1 cellular context compared by ENCODE assay signal in the genomic region with DNA sequence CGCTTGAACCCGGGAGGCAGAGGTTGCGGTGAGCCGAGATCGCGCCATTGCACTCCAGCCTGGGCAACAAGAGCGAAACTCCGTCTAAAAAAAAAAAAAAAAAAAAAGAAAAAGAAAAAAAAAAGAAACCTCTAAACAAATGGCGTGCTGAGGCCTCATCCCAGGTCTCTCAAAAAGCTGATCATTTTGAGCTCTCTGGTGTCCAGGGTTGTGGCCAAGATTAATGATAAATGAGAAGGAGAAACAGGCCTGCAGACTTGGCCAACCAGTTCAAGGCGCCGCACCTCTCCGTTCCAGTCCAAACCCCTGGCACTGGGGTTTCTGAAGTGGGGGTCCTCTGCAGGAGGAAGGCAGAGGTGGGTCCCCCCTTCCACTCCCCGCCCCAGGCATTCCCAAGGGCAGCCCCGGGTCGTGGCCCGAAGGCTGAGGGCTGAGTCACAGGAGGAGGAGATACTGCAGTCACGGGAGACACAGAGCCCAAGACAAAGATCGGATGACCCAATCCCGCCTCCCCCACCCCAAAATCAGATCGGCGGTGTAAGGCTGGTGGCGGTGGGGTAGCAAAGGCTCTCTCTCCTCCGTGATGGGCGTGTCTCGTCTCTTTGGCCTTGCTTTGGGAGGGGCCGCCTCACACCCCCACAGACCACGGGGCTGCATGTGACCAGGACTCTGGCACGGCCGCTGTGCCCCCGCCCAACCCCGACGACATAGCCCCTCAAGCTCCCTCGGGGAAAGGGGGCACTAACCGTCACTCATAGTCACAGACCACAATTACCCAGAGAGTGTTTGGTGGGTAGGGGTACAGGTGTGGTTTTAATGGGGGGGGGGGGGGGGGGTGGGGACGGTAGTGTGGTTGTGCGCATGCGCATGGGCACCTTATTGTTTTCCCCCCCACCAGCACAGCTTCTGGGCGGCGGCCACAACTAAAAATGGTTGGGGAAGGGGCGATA.
TF ChIP-seq lines count a peak whose summit lies in the region.

No MANE protein-coding gene starts in this region.

TF ChIP-seq in HEK293, 187 proteins besides CTCF, POLR2A, EP300 and RAD21 (continued from another document and continues in another):
- TF ChIP-seq, protein P1, sequence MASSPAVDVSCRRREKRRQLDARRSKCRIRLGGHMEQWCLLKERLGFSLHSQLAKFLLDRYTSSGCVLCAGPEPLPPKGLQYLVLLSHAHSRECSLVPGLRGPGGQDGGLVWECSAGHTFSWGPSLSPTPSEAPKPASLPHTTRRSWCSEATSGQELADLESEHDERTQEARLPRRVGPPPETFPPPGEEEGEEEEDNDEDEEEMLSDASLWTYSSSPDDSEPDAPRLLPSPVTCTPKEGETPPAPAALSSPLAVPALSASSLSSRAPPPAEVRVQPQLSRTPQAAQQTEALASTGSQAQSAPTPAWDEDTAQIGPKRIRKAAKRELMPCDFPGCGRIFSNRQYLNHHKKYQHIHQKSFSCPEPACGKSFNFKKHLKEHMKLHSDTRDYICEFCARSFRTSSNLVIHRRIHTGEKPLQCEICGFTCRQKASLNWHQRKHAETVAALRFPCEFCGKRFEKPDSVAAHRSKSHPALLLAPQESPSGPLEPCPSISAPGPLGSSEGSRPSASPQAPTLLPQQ (tag by site-specific recombination; IDR thresholded peaks at IDR 0.05) = peak; percentile 87
- TF ChIP-seq, protein P2, sequence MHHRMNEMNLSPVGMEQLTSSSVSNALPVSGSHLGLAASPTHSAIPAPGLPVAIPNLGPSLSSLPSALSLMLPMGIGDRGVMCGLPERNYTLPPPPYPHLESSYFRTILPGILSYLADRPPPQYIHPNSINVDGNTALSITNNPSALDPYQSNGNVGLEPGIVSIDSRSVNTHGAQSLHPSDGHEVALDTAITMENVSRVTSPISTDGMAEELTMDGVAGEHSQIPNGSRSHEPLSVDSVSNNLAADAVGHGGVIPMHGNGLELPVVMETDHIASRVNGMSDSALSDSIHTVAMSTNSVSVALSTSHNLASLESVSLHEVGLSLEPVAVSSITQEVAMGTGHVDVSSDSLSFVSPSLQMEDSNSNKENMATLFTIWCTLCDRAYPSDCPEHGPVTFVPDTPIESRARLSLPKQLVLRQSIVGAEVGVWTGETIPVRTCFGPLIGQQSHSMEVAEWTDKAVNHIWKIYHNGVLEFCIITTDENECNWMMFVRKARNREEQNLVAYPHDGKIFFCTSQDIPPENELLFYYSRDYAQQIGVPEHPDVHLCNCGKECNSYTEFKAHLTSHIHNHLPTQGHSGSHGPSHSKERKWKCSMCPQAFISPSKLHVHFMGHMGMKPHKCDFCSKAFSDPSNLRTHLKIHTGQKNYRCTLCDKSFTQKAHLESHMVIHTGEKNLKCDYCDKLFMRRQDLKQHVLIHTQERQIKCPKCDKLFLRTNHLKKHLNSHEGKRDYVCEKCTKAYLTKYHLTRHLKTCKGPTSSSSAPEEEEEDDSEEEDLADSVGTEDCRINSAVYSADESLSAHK (tag by site-specific recombination; IDR thresholded peaks at IDR 0.05) = no peak
- TF ChIP-seq ZBTB20 (tag by site-specific recombination; IDR thresholded peaks at IDR 0.05) = no peak
- no peak for TF ChIP-seq ZNF10 (tag by site-specific recombination; IDR thresholded peaks at IDR 0.05)
- TF ChIP-seq, protein P3, sequence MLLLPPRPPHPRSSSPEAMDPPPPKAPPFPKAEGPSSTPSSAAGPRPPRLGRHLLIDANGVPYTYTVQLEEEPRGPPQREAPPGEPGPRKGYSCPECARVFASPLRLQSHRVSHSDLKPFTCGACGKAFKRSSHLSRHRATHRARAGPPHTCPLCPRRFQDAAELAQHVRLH (tag by site-specific recombination; IDR thresholded peaks at IDR 0.05) = 0 out of 2 replicates have a peak, but pooled peaks have one; percentile 28
- TF ChIP-seq, protein P4, sequence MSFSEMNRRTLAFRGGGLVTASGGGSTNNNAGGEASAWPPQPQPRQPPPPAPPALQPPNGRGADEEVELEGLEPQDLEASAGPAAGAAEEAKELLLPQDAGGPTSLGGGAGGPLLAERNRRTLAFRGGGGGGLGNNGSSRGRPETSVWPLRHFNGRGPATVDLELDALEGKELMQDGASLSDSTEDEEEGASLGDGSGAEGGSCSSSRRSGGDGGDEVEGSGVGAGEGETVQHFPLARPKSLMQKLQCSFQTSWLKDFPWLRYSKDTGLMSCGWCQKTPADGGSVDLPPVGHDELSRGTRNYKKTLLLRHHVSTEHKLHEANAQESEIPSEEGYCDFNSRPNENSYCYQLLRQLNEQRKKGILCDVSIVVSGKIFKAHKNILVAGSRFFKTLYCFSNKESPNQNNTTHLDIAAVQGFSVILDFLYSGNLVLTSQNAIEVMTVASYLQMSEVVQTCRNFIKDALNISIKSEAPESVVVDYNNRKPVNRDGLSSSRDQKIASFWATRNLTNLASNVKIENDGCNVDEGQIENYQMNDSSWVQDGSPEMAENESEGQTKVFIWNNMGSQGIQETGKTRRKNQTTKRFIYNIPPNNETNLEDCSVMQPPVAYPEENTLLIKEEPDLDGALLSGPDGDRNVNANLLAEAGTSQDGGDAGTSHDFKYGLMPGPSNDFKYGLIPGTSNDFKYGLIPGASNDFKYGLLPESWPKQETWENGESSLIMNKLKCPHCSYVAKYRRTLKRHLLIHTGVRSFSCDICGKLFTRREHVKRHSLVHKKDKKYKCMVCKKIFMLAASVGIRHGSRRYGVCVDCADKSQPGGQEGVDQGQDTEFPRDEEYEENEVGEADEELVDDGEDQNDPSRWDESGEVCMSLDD (tag by site-specific recombination; IDR thresholded peaks at IDR 0.05) = peak; percentile 84
- TF ChIP-seq YY2 (tag by site-specific recombination; IDR thresholded peaks at IDR 0.05) = no peak
- TF ChIP-seq ZNF623 (tag by site-specific recombination; IDR thresholded peaks at IDR 0.05) = no peak
- no peak for TF ChIP-seq ZSCAN30 (tag by site-specific recombination; IDR thresholded peaks at IDR 0.05)
- TF ChIP-seq ZNF416 (tag by site-specific recombination; IDR thresholded peaks at IDR 0.05) = no peak
- peak; percentile 86 for TF ChIP-seq KLF1 (tag by site-specific recombination; IDR thresholded peaks at IDR 0.05)
- TF ChIP-seq GLIS2 (tag by site-specific recombination; IDR thresholded peaks at IDR 0.05) = peak; percentile 68; the same call in 1 of the 2 replicates
- peak; percentile 39 for TF ChIP-seq SP2 (tag by site-specific recombination; IDR thresholded peaks at IDR 0.05)
- TF ChIP-seq PRDM1 (tag by site-specific recombination; IDR thresholded peaks at IDR 0.05) = no peak
- peak; percentile 85 for TF ChIP-seq KLF9 (tag by site-specific recombination; IDR thresholded peaks at IDR 0.05; ENCODE audit: low read depth)
- TF ChIP-seq SP7 (tag by site-specific recombination; IDR thresholded peaks at IDR 0.05) = peak; percentile 69; the same call in 1 of the 2 replicates
- no peak for TF ChIP-seq ZBTB8A (tag by site-specific recombination; IDR thresholded peaks at IDR 0.05)
- peak; percentile 74; the same call in 1 of the 2 replicates for TF ChIP-seq ZFP69B (tag by site-specific recombination; IDR thresholded peaks at IDR 0.05)
- no peak for TF ChIP-seq ZNF600 (tag by site-specific recombination; IDR thresholded peaks at IDR 0.05)
- TF ChIP-seq ZNF335 (tag by site-specific recombination; conservative IDR thresholded peaks at IDR 0.05) = peak; percentile 98
- peak; percentile 38; the same call in 1 of the 2 replicates for TF ChIP-seq KLF16 (tag by site-specific recombination; IDR thresholded peaks at IDR 0.05)
- TF ChIP-seq, protein P5, sequence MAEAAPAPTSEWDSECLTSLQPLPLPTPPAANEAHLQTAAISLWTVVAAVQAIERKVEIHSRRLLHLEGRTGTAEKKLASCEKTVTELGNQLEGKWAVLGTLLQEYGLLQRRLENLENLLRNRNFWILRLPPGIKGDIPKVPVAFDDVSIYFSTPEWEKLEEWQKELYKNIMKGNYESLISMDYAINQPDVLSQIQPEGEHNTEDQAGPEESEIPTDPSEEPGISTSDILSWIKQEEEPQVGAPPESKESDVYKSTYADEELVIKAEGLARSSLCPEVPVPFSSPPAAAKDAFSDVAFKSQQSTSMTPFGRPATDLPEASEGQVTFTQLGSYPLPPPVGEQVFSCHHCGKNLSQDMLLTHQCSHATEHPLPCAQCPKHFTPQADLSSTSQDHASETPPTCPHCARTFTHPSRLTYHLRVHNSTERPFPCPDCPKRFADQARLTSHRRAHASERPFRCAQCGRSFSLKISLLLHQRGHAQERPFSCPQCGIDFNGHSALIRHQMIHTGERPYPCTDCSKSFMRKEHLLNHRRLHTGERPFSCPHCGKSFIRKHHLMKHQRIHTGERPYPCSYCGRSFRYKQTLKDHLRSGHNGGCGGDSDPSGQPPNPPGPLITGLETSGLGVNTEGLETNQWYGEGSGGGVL (tag by site-specific recombination; IDR thresholded peaks at IDR 0.05) = peak; percentile 82
- TF ChIP-seq ZNF473 (tag by site-specific recombination; IDR thresholded peaks at IDR 0.05) = no peak
- peak; percentile 26; the same call in 1 of the 2 replicates for TF ChIP-seq ZNF394 (tag by site-specific recombination; IDR thresholded peaks at IDR 0.05; ENCODE audit: borderline replicate concordance)
- TF ChIP-seq, protein P6, sequence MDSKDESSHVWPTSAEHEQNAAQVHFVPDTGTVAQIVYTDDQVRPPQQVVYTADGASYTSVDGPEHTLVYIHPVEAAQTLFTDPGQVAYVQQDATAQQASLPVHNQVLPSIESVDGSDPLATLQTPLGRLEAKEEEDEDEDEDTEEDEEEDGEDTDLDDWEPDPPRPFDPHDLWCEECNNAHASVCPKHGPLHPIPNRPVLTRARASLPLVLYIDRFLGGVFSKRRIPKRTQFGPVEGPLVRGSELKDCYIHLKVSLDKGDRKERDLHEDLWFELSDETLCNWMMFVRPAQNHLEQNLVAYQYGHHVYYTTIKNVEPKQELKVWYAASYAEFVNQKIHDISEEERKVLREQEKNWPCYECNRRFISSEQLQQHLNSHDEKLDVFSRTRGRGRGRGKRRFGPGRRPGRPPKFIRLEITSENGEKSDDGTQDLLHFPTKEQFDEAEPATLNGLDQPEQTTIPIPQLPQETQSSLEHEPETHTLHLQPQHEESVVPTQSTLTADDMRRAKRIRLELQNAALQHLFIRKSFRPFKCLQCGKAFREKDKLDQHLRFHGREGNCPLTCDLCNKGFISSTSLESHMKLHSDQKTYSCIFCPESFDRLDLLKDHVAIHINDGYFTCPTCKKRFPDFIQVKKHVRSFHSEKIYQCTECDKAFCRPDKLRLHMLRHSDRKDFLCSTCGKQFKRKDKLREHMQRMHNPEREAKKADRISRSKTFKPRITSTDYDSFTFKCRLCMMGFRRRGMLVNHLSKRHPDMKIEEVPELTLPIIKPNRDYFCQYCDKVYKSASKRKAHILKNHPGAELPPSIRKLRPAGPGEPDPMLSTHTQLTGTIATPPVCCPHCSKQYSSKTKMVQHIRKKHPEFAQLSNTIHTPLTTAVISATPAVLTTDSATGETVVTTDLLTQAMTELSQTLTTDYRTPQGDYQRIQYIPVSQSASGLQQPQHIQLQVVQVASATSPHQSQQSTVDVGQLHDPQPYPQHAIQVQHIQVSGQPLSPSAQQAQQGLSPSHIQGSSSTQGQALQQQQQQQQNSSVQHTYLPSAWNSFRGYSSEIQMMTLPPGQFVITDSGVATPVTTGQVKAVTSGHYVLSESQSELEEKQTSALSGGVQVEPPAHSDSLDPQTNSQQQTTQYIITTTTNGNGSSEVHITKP (tag by site-specific recombination; IDR thresholded peaks at IDR 0.05) = peak; percentile 42
- TF ChIP-seq ZNF175 (tag by site-specific recombination; IDR thresholded peaks at IDR 0.05) = no peak
- no peak for TF ChIP-seq ZNF558 (tag by site-specific recombination; IDR thresholded peaks at IDR 0.05)
- TF ChIP-seq ZNF132 (tag by site-specific recombination; IDR thresholded peaks at IDR 0.05; ENCODE audit: borderline replicate concordance) = no peak
- TF ChIP-seq ZNF549 (tag by site-specific recombination; IDR thresholded peaks at IDR 0.05) = no peak
- no peak for TF ChIP-seq MYNN (tag by site-specific recombination; IDR thresholded peaks at IDR 0.05; ENCODE audit: borderline replicate concordance)
- TF ChIP-seq, protein P7, sequence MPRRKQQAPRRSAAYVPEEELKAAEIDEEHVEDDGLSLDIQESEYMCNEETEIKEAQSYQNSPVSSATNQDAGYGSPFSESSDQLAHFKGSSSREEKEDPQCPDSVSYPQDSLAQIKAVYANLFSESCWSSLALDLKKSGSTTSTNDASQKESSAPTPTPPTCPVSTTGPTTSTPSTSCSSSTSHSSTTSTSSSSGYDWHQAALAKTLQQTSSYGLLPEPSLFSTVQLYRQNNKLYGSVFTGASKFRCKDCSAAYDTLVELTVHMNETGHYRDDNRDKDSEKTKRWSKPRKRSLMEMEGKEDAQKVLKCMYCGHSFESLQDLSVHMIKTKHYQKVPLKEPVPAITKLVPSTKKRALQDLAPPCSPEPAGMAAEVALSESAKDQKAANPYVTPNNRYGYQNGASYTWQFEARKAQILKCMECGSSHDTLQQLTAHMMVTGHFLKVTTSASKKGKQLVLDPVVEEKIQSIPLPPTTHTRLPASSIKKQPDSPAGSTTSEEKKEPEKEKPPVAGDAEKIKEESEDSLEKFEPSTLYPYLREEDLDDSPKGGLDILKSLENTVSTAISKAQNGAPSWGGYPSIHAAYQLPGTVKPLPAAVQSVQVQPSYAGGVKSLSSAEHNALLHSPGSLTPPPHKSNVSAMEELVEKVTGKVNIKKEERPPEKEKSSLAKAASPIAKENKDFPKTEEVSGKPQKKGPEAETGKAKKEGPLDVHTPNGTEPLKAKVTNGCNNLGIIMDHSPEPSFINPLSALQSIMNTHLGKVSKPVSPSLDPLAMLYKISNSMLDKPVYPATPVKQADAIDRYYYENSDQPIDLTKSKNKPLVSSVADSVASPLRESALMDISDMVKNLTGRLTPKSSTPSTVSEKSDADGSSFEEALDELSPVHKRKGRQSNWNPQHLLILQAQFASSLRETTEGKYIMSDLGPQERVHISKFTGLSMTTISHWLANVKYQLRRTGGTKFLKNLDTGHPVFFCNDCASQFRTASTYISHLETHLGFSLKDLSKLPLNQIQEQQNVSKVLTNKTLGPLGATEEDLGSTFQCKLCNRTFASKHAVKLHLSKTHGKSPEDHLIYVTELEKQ (tag by site-specific recombination; IDR thresholded peaks at IDR 0.05; ENCODE audit: borderline replicate concordance) = peak; percentile 21; the same call in 1 of the 2 replicates
- TF ChIP-seq ZNF791 (tag by site-specific recombination; IDR thresholded peaks at IDR 0.05) = no peak
- no peak for TF ChIP-seq ZFP41 (tag by site-specific recombination; IDR thresholded peaks at IDR 0.05; ENCODE audit: borderline replicate concordance)
- TF ChIP-seq ZEB2 (tag by site-specific recombination; IDR thresholded peaks at IDR 0.05) = no peak; the same call in 1 of the 2 replicates
- TF ChIP-seq ZNF202 (tag by site-specific recombination; IDR thresholded peaks at IDR 0.05; ENCODE audit: borderline replicate concordance) = no peak
- no peak for TF ChIP-seq BCL11B (tag by site-specific recombination; IDR thresholded peaks at IDR 0.05; ENCODE audit: low read depth)
- no peak for TF ChIP-seq ZNF510 (tag by site-specific recombination; IDR thresholded peaks at IDR 0.05; ENCODE audit: insufficient replicate concordance)
- no peak for TF ChIP-seq ZNF610 (tag by site-specific recombination; IDR thresholded peaks at IDR 0.05; ENCODE audit: borderline replicate concordance)
- TF ChIP-seq KLF7 (tag by site-specific recombination; IDR thresholded peaks at IDR 0.05; ENCODE audit: borderline replicate concordance) = peak; percentile 65; the same call in 1 of the 2 replicates
- TF ChIP-seq ZFP3 (tag by site-specific recombination; IDR thresholded peaks at IDR 0.05; ENCODE audit: low read depth) = no peak
- no peak for TF ChIP-seq ZNF76 (tag by site-specific recombination; IDR thresholded peaks at IDR 0.05; ENCODE audit: borderline replicate concordance, low read depth)
- TF ChIP-seq BCL11A (tag by site-specific recombination; IDR thresholded peaks at IDR 0.05; ENCODE audit: low read depth) = 0 out of 2 replicates have a peak, but pooled peaks have one; percentile 13
- no peak for TF ChIP-seq ZNF292 (tag by site-specific recombination; IDR thresholded peaks at IDR 0.05; ENCODE audit: borderline replicate concordance, low read depth)
